In the genomic region with DNA sequence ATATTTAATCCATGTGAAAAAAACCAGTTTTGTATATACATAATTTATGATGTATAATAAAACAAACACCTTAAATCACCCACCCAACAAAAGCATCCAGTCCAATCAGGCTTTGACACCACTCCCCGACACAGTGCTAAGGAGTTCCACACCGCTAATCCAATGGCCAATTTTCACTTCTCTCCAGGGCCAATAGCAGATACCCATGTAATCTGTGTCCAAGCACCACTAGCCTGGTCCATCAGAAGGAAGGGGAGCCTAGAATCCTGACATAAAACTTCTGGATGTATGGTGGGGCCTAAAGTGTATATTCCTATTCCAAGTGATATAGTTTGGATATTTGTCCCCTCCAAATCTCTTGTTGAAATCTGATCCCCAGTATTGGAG, we compare ENCODE assay signal across 14 cellular contexts.
A peak's percentile ranks its signal among the peaks of the same experiment; 100 is the strongest.
DNase-seq lines count a peak whose midpoint lies in the region; ATAC-seq and TF ChIP-seq lines count a peak whose summit lies in the region.
"Had no signal": no experiment of that assay in that cellular context is flagged by ENCODE, and none has a peak within 500 bp of the region (broad histone marks: within the 10 kb centered on the region; RNA-seq: fewer than 3 reads in every experiment).

No MANE protein-coding gene starts in this region.

- in situ Hi-C loops in GM13976 (cut with MboI; ENCODE audit: low sequenced_read_pairs, unreplicated experiment) = no loop called here
- in situ Hi-C loops in HAP-1 (cut with MboI; ENCODE audit: low sequenced_read_pairs) = no loop called here

- no peaks in the 10 kb centered on the region for H3K27me3 ChIP-seq in HAP-1 (ENCODE audit: low read depth)
- H3K27me3 ChIP-seq: hepatocyte, upper lobe of right lung had no signal

- peak; percentile 21 for DNase-seq in GM13976 (ENCODE audit: low spot score)
- no peak for DNase-seq in NCI-H1105 (lab: John Stamatoyannopoulos, UW)
- DNase-seq in NCI-H446 (lab: John Stamatoyannopoulos, UW) = no peak
- DNase-seq in HAP-1 (ENCODE audit: low spot score in 2 of 2) = no peak
- DNase-seq in NCI-H2196 treated with DMSO at 0.1 percent for 48 hours (lab: John Stamatoyannopoulos, UW; ENCODE audit: unreplicated experiment) = no peak
- DNase-seq: activated CD4-positive, alpha-beta memory T cell treated with anti-CD3 and anti-CD28 coated beads, Interleukin-2, amount 10 ng/mL, durations not matched to agents 7 days and 5 days; activated naive CD4-positive, alpha-beta T cell treated with anti-CD3 and anti-CD28 coated beads for 36 hours; DMS53; PC-9; upper lobe of right lung had no signal

- no peaks in the 10 kb centered on the region for H3K4me1 ChIP-seq in HAP-1

- no peaks in the 10 kb centered on the region for H3K36me3 ChIP-seq in HAP-1 (replicated peaks)
- H3K36me3 ChIP-seq: upper lobe of right lung had no signal

- ATAC-seq in GM19467 (IDR thresholded peaks at IDR 0.05; ENCODE audit: unreplicated experiment) (peak; percentile 40), HG02870 (IDR thresholded peaks at IDR 0.05; ENCODE audit: unreplicated experiment) (peak; percentile 50), HG03521 (IDR thresholded peaks at IDR 0.05; ENCODE audit: unreplicated experiment) (peak; percentile 31)

- no peaks in the 10 kb centered on the region for H3K9me3 ChIP-seq in HAP-1
- H3K9me3 ChIP-seq: upper lobe of right lung had no signal

- TF ChIP-seq CTCF in GM13976 (IDR thresholded peaks at IDR 0.05; ENCODE audit: borderline replicate concordance, control extremely low read depth, extremely low read depth, insufficient read depth, missing control alignments) = no peak

- no peak overlapping the region for H3K4me3 ChIP-seq in HAP-1
- H3K4me3 ChIP-seq: hepatocyte, PC-9, upper lobe of right lung had no signal
